20 cellular contexts compared by ENCODE assay signal in the genomic region with DNA sequence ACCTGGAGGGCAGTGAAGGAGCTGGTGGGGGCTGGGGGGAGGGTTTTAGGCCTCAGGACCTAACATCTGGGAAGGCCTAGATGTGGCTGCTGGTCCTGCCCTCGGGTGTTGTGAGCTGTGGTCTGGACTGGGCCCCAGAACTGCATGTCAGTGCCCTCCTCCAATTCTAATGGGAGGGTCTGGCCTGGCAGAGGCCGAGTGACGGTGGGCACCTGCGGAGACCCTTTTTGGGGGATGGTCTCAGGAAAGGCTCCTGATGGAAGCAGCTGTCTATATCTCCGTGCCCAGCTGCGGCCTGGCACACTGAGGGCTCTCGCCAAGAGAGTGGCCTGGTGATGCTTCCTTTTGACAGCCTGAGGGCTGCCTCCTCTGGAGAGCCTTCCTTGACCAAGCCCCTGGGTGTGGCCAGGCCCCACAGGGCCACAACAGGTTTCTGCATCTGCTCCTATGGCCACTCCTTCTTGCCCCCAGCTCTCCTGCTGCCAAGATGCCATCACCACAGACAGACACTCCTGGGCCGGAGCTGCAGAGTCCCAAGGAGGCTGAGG. TPM values are rescaled to one million over a fixed set of nuclear protein-coding genes. Genes with fewer than 3 reads are reported as not detected.
DNase-seq lines count a peak whose midpoint lies in the region; ATAC-seq and TF ChIP-seq lines count a peak whose summit lies in the region.
"Had no signal": no experiment of that assay in that cellular context is flagged by ENCODE, and none has a peak within 500 bp of the region (broad histone marks: within the 10 kb centered on the region; RNA-seq: fewer than 3 reads in every experiment).

No MANE protein-coding gene starts in this region.

- H3K27me3 ChIP-seq in Caco-2 (replicated peaks; ENCODE audit: control insufficient read depth, insufficient read depth, low read length), result no peaks in the 10 kb centered on the region
- H3K27me3 ChIP-seq in OCI-LY3 (ENCODE audit: low read depth, low read length), result no peaks in the 10 kb centered on the region
- peaks cover 0 to 54% (median 28%) of the 10 kb centered on the region in 3 donors for H3K27me3 ChIP-seq in stomach

- no peaks in the 10 kb centered on the region for H4K20me1 ChIP-seq in OCI-LY3 (ENCODE audit: insufficient read depth, low read length)

- no peak for TF ChIP-seq CTCF in Caco-2 (IDR thresholded peaks at IDR 0.05; ENCODE audit: insufficient read depth in 1 of 2, low read depth in 1 of 2, low read length in 1 of 2, severe bottlenecking in 1 of 2, unreplicated experiment in 1 of 2)
- no peak for TF ChIP-seq CTCF in OCI-LY3 (IDR thresholded peaks at IDR 0.05; ENCODE audit: low read depth, low read length)
- TF ChIP-seq CTCF in stomach (IDR thresholded peaks at IDR 0.05), result no peak

- WGBS in stomach, 5 donors, result 61 to 77% (median 64%) methylated on average over 7 to 8 of the region's 8 CpGs

- H3K36me3 ChIP-seq in Caco-2 (ENCODE audit: control insufficient read depth, insufficient read depth, low read length) (no peaks in the 10 kb centered on the region), OCI-LY3 (replicated peaks; ENCODE audit: low read depth, low read length) (no peaks in the 10 kb centered on the region), stomach (no peaks in the 10 kb centered on the region)
- H3K36me3 ChIP-seq: SJCRH30 had no signal

- H3K27ac Mint-ChIP-seq in Caco-2 (ENCODE audit: unreplicated experiment), result no peak overlapping the region
- H3K27ac Mint-ChIP-seq: CD8-positive, alpha-beta T cell; GM23338 had no signal

- H3K9me3 Mint-ChIP-seq in Caco-2 (ENCODE audit: unreplicated experiment), result no peaks in the 10 kb centered on the region
- H3K9me3 Mint-ChIP-seq: CD8-positive, alpha-beta T cell; GM23338 had no signal

- H3K27me3 Mint-ChIP-seq in Caco-2 (ENCODE audit: insufficient read depth, unreplicated experiment), result no peaks in the 10 kb centered on the region

- ATAC-seq in left lobe of liver, result peak; percentile 0
- ATAC-seq in HG03175 (IDR thresholded peaks at IDR 0.05; ENCODE audit: unreplicated experiment), result no peak
- ATAC-seq: CD8-positive, alpha-beta T cell had no signal

- CTCF ChIA-PET in Caco-2 (lab: Charles Lee), result interaction anchor here (0.6 to 2.2 kb wide), 2 partner anchors 10 to 27 kb away, joined by 5 read pairs; no protein-coding TSS in a partner anchor

- no peaks in the 10 kb centered on the region for H3K9me3 ChIP-seq in Caco-2
- no peaks in the 10 kb centered on the region for H3K9me3 ChIP-seq in OCI-LY3 (ENCODE audit: insufficient read depth, low read length)
- no peaks in the 10 kb centered on the region for H3K9me3 ChIP-seq in stomach
- H3K9me3 ChIP-seq: SJCRH30 had no signal

- H3K4me1 ChIP-seq in Caco-2 (peaks cover 57% of the 10 kb centered on the region), OCI-LY3 (ENCODE audit: low read length) (peaks cover 16% of the 10 kb centered on the region), stomach (peaks cover 65 to 97% (median 89%) of the 10 kb centered on the region in 4 donors)

- H3K9ac ChIP-seq in OCI-LY3 (ENCODE audit: low read length), result no peak overlapping the region
- H3K9ac ChIP-seq: KMS-11 had no signal

- TF ChIP-seq EP300 in stomach (IDR thresholded peaks at IDR 0.05), result no peak

- no peaks in the 10 kb centered on the region for H3K79me2 ChIP-seq in OCI-LY3 (ENCODE audit: low read length)

- BruUV-seq in Caco-2 (replicated peaks; lab: Mats Ljungman, UMichigan), result no TSS peak

- H3K4me3 ChIP-seq in Caco-2 (ENCODE audit: low read depth, low read length) (0 out of 2 replicates have a peak overlapping the region, but pooled peaks have one; percentile 10), OCI-LY3 (ENCODE audit: low read length) (no peak overlapping the region), stomach (peak overlapping the region in 1 of 4 donors; percentile 21)
- H3K4me3 ChIP-seq: GM23338, SJCRH30 had no signal

- H3K4me1 Mint-ChIP-seq in Caco-2 (ENCODE audit: low read depth, unreplicated experiment), result peaks cover 16% of the 10 kb centered on the region

- DNase-seq in Caco-2 (no peak), left lobe of liver (ENCODE audit: low spot score) (no peak), stomach (no peak)
- DNase-seq in NK-92 treated with Interleukin-12 subunit alpha and Interleukin-12 subunit beta, amount 100 ng/mL, for 24 hours (lab: John Stamatoyannopoulos, UW), result no peak
- DNase-seq in activated T-cell treated with anti-CD3 and anti-CD28 coated beads, Interleukin-2, amount 50 U/mL, for 48 hours, result no peak
- DNase-seq: CD8-positive, alpha-beta T cell; DMS79 treated with DMSO at 0.1 percent for 48 hours; NCI-H1048; NCI-H146; NCI-H2081; NCI-H510A treated with DMSO at 0.1 percent for 48 hours; SJCRH30 had no signal

- no peak for TF ChIP-seq POLR2A in stomach (IDR thresholded peaks at IDR 0.05)

- 0 out of 2 replicates have a peak overlapping the region, but pooled peaks have one; percentile 32 for H3K4me2 ChIP-seq in OCI-LY3 (ENCODE audit: low read length)
- H3K4me2 ChIP-seq: KMS-11 had no signal

- no peak overlapping the region for H2AFZ ChIP-seq in OCI-LY3 (ENCODE audit: low read depth, low read length)

- no peak overlapping the region for H3K4me3 Mint-ChIP-seq in Caco-2 (ENCODE audit: unreplicated experiment)
- H3K4me3 Mint-ChIP-seq: CD8-positive, alpha-beta T cell; GM23338 had no signal

- POLR2A ChIA-PET in Caco-2 (lab: Charles Lee), result no interaction called here

- intact Hi-C loops in Caco-2 (cut with micrococcal nuclease; ENCODE audit: unreplicated experiment), result no loop called here
- intact Hi-C loops in stomach (cut with DNase I; ENCODE audit: low total_unique reads), result loop anchor here (10.0 kb wide), 1 partner anchor 195 kb away; no protein-coding TSS in a partner anchor

- H3K27ac ChIP-seq in OCI-LY3 (ENCODE audit: low read length) (no peak overlapping the region), stomach (peak overlapping the region; percentile 59 to 92 (median 72))
- H3K27ac ChIP-seq: KMS-11, RWPE1, SJCRH30 had no signal

- peaks cover 8% of the 10 kb centered on the region for H3K36me3 Mint-ChIP-seq in Caco-2 (ENCODE audit: insufficient read depth, unreplicated experiment)
- H3K36me3 Mint-ChIP-seq: CD8-positive, alpha-beta T cell had no signal

RNA-seq across cellular contexts. Expression of gene EXOC3L4, which starts 5.3 kb away (rescaled TPM):
- total RNA-seq in Caco-2 (2022) (6.3 and 6.7 TPM in 2 replicates), left lobe of liver (81.5 TPM), stomach (10 to 100 TPM in 3 of 5 donors, 1 to 10 TPM in 2; 1.3 to 82.8 (median 38.5) TPM)
- polyA plus RNA-seq in stomach, result 10 to 100 TPM in 2 of 3 donors, 1 to 10 TPM in 1; 9.9 to 21.6 (median 10.8) TPM
- total RNA-seq: CD8-positive, alpha-beta T cell; GM23338; M059J; SJCRH30 had no signal
- polyA plus RNA-seq: BJ, GM23338 had no signal

RNA-seq across cellular contexts. Expression of gene LBHD2, which starts 15.8 kb away (rescaled TPM):
- total RNA-seq in Caco-2 (2022) (not detected in 2 replicates), left lobe of liver (not detected), stomach (not detected)
- not detected for polyA plus RNA-seq in stomach
- total RNA-seq: CD8-positive, alpha-beta T cell; G401; GM23338; M059J; SJCRH30 had no signal
- polyA plus RNA-seq: BJ, GM23338 had no signal

RNA-seq across cellular contexts. Expression of gene TNFAIP2, which starts 23.5 kb away (rescaled TPM):
- 7.9 and 8.1 TPM in 2 replicates for total RNA-seq in Caco-2 (2022)
- total RNA-seq in left lobe of liver, result 27.9 TPM
- total RNA-seq in stomach, result 100 to 1,000 TPM in 2 of 5 donors, 10 to 100 TPM in 3; 30.7 to 279 (median 48.7) TPM
- polyA plus RNA-seq in stomach, result 100 to 1,000 TPM in 1 of 3 donors, 10 to 100 TPM in 2; 63.8 to 211 (median 82.2) TPM

RNA-seq across cellular contexts. Expression of gene CDC42BPB, which starts 42.5 kb away (rescaled TPM):
- total RNA-seq in Caco-2 (2022), result 55.1 and 60.0 TPM in 2 replicates
- total RNA-seq in left lobe of liver, result 45.0 TPM
- total RNA-seq in stomach, result 100 to 1,000 TPM in 4 of 5 donors, 10 to 100 TPM in 1; 85.2 to 400 (median 191) TPM
- 10 to 100 TPM; 16.3 to 23.7 (median 20.6) TPM for polyA plus RNA-seq in stomach
